14 cellular contexts compared by ENCODE assay signal in the genomic region with DNA sequence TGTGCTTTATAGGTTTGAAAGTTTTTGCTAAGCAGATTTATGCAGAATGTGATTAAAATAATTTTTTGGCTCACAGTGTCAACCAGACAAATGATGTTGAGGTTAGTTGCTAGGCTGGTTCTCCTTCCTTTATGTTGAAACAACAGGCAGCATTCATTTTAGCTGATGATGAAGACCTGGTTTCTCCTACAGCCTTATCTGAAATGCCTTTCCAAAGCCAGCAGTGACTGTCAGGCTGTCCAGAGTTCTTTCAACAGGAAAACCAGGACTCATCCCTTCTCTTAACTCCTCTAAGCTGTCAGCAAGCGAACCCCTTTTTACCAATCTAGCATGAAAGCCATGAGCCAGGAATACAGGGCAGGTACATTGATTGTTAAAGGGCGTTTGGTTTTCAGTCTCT.
"Had no signal": no experiment of that assay in that cellular context is flagged by ENCODE, and none has a peak within 500 bp of the region (broad histone marks: within the 10 kb centered on the region; RNA-seq: fewer than 3 reads in every experiment).

No MANE protein-coding gene starts in this region.

- H3K27ac Mint-ChIP-seq: dendritic cell treated with granulocyte-macrophage colony-stimulating factor and Interleukin-4, amounts not matched to agents 40 ng/mL and 50 ng/mL, for 4 days had no signal

- H3K27me3 Mint-ChIP-seq: dendritic cell treated with granulocyte-macrophage colony-stimulating factor and Interleukin-4, amounts not matched to agents 40 ng/mL and 50 ng/mL, for 4 days; stimulated activated naive CD8-positive, alpha-beta T cell treated with anti-CD3 and anti-CD28 coated beads, Interleukin-15, amount 100 ng/mL, for 72 hours had no signal

- DNase-seq: activated CD4-positive, alpha-beta T cell treated with anti-CD3 and anti-CD28 coated beads, Interleukin-2, amount 50 U/mL, for 48 hours; activated CD4-positive, CD25-positive, alpha-beta regulatory T cell treated with anti-CD3 and anti-CD28 coated beads, Interleukin-2, amount 50 U/mL, for 72 hours; activated T-cell treated with anti-CD3 and anti-CD28 coated beads, Interleukin-2, amount 50 U/mL, for 4 hours; foreskin fibroblast; glutamatergic neuron; immature natural killer cell; left colon; stimulated activated CD4-positive, alpha-beta T cell treated with anti-CD3 and anti-CD28 coated beads, Interleukin-15, amount 100 ng/mL, for 24 hours; stimulated activated CD4-positive, alpha-beta T cell treated with anti-CD3 and anti-CD28 coated beads, Interleukin-4, amount 100 ng/mL, for 24 hours; stimulated activated naive CD8-positive, alpha-beta T cell treated with anti-CD3 and anti-CD28 coated beads, Interleukin-15, amount 100 ng/mL, for 72 hours had no signal

- ATAC-seq: activated T-cell treated with anti-CD3 and anti-CD28 coated beads, Interleukin-2, amount 50 U/mL, for 4 hours; left colon; SK-N-SH treated with all-trans-retinoic acid at 6 μM for 48 hours; stimulated activated naive CD8-positive, alpha-beta T cell treated with anti-CD3 and anti-CD28 coated beads, Interleukin-15, amount 100 ng/mL, for 72 hours had no signal

- H3K27ac ChIP-seq: esophagus muscularis mucosa, vagina had no signal

- H3K27me3 ChIP-seq: esophagus muscularis mucosa, vagina had no signal

- H3K9me3 ChIP-seq: esophagus muscularis mucosa, vagina had no signal

- H3K4me3 ChIP-seq: esophagus muscularis mucosa, vagina had no signal

- H3K4me3 Mint-ChIP-seq: activated T-cell treated with anti-CD3 and anti-CD28 coated beads, Interleukin-2, amount 50 U/mL, for 4 hours; dendritic cell treated with granulocyte-macrophage colony-stimulating factor and Interleukin-4, amounts not matched to agents 40 ng/mL and 50 ng/mL, for 4 days; immature natural killer cell; stimulated activated naive CD8-positive, alpha-beta T cell treated with anti-CD3 and anti-CD28 coated beads, Interleukin-15, amount 100 ng/mL, for 72 hours had no signal

- H3K36me3 ChIP-seq: vagina had no signal

- H3K9me3 Mint-ChIP-seq: activated T-cell treated with anti-CD3 and anti-CD28 coated beads, Interleukin-2, amount 50 U/mL, for 4 hours; dendritic cell treated with granulocyte-macrophage colony-stimulating factor and Interleukin-4, amounts not matched to agents 40 ng/mL and 50 ng/mL, for 4 days; immature natural killer cell had no signal
